ENCODE assay signal across 9 cellular contexts in genomic region chr5:17436345-17436744, GRCh38.
DNase-seq lines count a peak whose midpoint lies in the region; ATAC-seq and TF ChIP-seq lines count a peak whose summit lies in the region.
"Had no signal": no experiment of that assay in that cellular context is flagged by ENCODE, and none has a peak within 500 bp of the region (broad histone marks: within the 10 kb centered on the region; RNA-seq: fewer than 3 reads in every experiment).

No MANE protein-coding gene starts in this region.

- peak; percentile 41 for ATAC-seq in GM21526 (IDR thresholded peaks at IDR 0.05; ENCODE audit: low FRiP score, unreplicated experiment)

- H3K27me3 Mint-ChIP-seq in immature natural killer cell (ENCODE audit: low read depth in 3 of 3), result peaks cover 0 to 2% (median 0%) of the 10 kb centered on the region in 3 donors

- no peak for TF ChIP-seq CTCF in AG10803 (conservative IDR thresholded peaks at IDR 0.05; ENCODE audit: low read length)

- H3K9me3 Mint-ChIP-seq in immature natural killer cell, result peaks cover 9 to 47% (median 15%) of the 10 kb centered on the region in 6 donors

- peak overlapping the region; percentile 34 for H3K4me3 ChIP-seq in AG10803 (ENCODE audit: low read length)

- H3K27ac Mint-ChIP-seq in immature natural killer cell, result no peak overlapping the region
- H3K27ac Mint-ChIP-seq: activated naive CD8-positive, alpha-beta T cell had no signal

- peak; percentile 27 for DNase-seq in AG10803 (ENCODE audit: low read depth)
- DNase-seq in HT1080 (ENCODE audit: low read depth), result peak; percentile 21
- no peak for DNase-seq in immature natural killer cell
- no peak for DNase-seq in activated CD4-positive, alpha-beta T cell treated with anti-CD3 and anti-CD28 coated beads for 4 hours
- no peak for DNase-seq in anterior cingulate cortex (lab: John Stamatoyannopoulos, UW)
- DNase-seq in NCI-H510A treated with DMSO at 0.1 percent for 48 hours (lab: John Stamatoyannopoulos, UW), result no peak
- DNase-seq in nucleus accumbens (lab: John Stamatoyannopoulos, UW), result no peak

- H3K36me3 Mint-ChIP-seq in immature natural killer cell, result peaks cover 0 to 5% (median 4%) of the 10 kb centered on the region in 3 donors
- H3K36me3 Mint-ChIP-seq: activated naive CD8-positive, alpha-beta T cell had no signal

- H3K4me3 Mint-ChIP-seq in immature natural killer cell, result peak overlapping the region; percentile 12 to 61 (median 56)
- H3K4me3 Mint-ChIP-seq: activated naive CD8-positive, alpha-beta T cell had no signal

- peaks cover 12 to 20% of the 10 kb centered on the region in 2 donors for H3K4me1 Mint-ChIP-seq in immature natural killer cell

Comparison
In these comparisons a context has a peak if more than half of its experiments do, and no peak if none do; other contexts are left out.
1. DNase-seq: peak in AG10803 (single experiment) and HT1080 (single experiment); none in immature natural killer cell (0 of 3), activated CD4-positive, alpha-beta T cell treated with anti-CD3 and anti-CD28 coated beads for 4 hours (0 of 2), anterior cingulate cortex (0 of 58), NCI-H510A treated with DMSO at 0.1 percent for 48 hours (single experiment) and nucleus accumbens (0 of 56).